1 cellular context compared by ENCODE assay signal in genomic region chr2:48318118-48318517, GRCh38.
TF ChIP-seq lines count a peak whose summit lies in the region.

No MANE protein-coding gene starts in this region.

TF ChIP-seq in IMR-90, 13 proteins besides CTCF, POLR2A, EP300 and RAD21:
- no peak for TF ChIP-seq NFE2L2 (IDR thresholded peaks at IDR 0.05; ENCODE audit: low read depth, low read length)
- TF ChIP-seq MAFK (IDR thresholded peaks at IDR 0.05; ENCODE audit: low read depth, low read length) = peak; percentile 87
- no peak for TF ChIP-seq MXI1 (IDR thresholded peaks at IDR 0.05; ENCODE audit: borderline replicate concordance, low read depth, low read length)
- TF ChIP-seq CHD1 (IDR thresholded peaks at IDR 0.05; ENCODE audit: low read depth, low read length) = no peak
- TF ChIP-seq BHLHE40 (IDR thresholded peaks at IDR 0.05; ENCODE audit: low read depth, low read length) = no peak
- TF ChIP-seq FOS (IDR thresholded peaks at IDR 0.05; ENCODE audit: low read depth, low read length) = no peak
TF ChIP-seq in IMR-90: peak in this region for 1.
